Comparison of ENCODE assay signal across 25 cellular contexts in the genomic region with DNA sequence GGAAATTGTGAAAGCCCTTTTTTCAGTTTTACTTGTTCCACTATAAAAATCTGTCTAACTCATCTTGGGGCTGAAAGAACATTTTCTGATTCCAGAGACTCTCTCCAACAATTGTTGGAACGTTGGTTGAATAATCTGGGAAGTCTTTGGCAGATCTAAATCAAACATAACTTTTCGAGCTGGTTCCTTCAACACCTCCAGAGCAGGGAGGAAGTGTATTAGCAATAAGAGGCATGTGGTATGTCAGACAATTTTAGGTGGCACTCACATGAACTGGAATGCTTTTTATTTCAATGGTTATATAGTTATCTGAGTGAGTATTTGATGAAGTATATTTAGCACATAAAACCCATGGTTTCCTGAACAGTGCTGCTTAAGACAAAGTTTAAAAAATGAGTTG.
A peak's percentile ranks its signal among the peaks of the same experiment; 100 is the strongest.
DNase-seq lines count a peak whose midpoint lies in the region; ATAC-seq, FAIRE-seq and TF ChIP-seq lines count a peak whose summit lies in the region.
"Had no signal": no experiment of that assay in that cellular context is flagged by ENCODE, and none has a peak within 500 bp of the region (broad histone marks: within the 10 kb centered on the region; RNA-seq: fewer than 3 reads in every experiment).

No MANE protein-coding gene starts in this region.

- H3K27ac ChIP-seq in sigmoid colon (peak overlapping the region; percentile 73 to 86 (median 84)), left lung (no peak overlapping the region)
- H3K27ac ChIP-seq: PC-9 had no signal

- intact Hi-C loops in sigmoid colon (cut with DNase I) = no loop called here
- intact Hi-C loops in left lung (cut with DNase I) = no loop called here

- no peak overlapping the region for H3K4me3 ChIP-seq in AG10803 (ENCODE audit: low read length)
- H3K4me3 ChIP-seq in sigmoid colon = no peak overlapping the region
- H3K4me3 ChIP-seq in left lung = no peak overlapping the region
- H3K4me3 ChIP-seq: PC-9 had no signal

- ATAC-seq in left lung = no peak
- ATAC-seq in HG02884 (IDR thresholded peaks at IDR 0.05; ENCODE audit: unreplicated experiment) = no peak
- ATAC-seq: HCT116 had no signal

- TF ChIP-seq EP300 in sigmoid colon (IDR thresholded peaks at IDR 0.05) = no peak

- H3K4me1 Mint-ChIP-seq in endothelial cell (ENCODE audit: unreplicated experiment) (peaks cover 79% of the 10 kb centered on the region), mesothelial cell of epicardium (peaks cover 41% of the 10 kb centered on the region)
- H3K4me1 Mint-ChIP-seq: B cell, CD14-positive monocyte had no signal

- H3K36me3 ChIP-seq in sigmoid colon (no peaks in the 10 kb centered on the region), left lung (no peaks in the 10 kb centered on the region)

- H3K9me3 Mint-ChIP-seq in endothelial cell (ENCODE audit: unreplicated experiment) (no peaks in the 10 kb centered on the region), mesothelial cell of epicardium (no peaks in the 10 kb centered on the region)
- H3K9me3 Mint-ChIP-seq: CD14-positive monocyte had no signal

- TF ChIP-seq CTCF in AG10803 (conservative IDR thresholded peaks at IDR 0.05; ENCODE audit: low read length) (no peak), endothelial cell (IDR thresholded peaks at IDR 0.05; ENCODE audit: unreplicated experiment) (no peak), mesothelial cell of epicardium (IDR thresholded peaks at IDR 0.05; ENCODE audit: unreplicated experiment) (no peak), sigmoid colon (IDR thresholded peaks at IDR 0.05) (no peak), left lung (IDR thresholded peaks at IDR 0.05) (no peak)

- peaks cover 0 to 77% (median 47%) of the 10 kb centered on the region in 4 donors for H3K4me1 ChIP-seq in sigmoid colon
- no peaks in the 10 kb centered on the region for H3K4me1 ChIP-seq in left lung

- no peak overlapping the region for H3K4me3 Mint-ChIP-seq in endothelial cell (ENCODE audit: unreplicated experiment)
- no peak overlapping the region for H3K4me3 Mint-ChIP-seq in mesothelial cell of epicardium
- H3K4me3 Mint-ChIP-seq: B cell, CD14-positive monocyte had no signal

- no peak for FAIRE-seq in urothelium cell line (lab: Jason Lieb, UNC)
- FAIRE-seq: A204.1, GM18507, H1 had no signal

- DNase-seq in AG10803 (ENCODE audit: low read depth) (peak; percentile 37), endothelial cell (ENCODE audit: low spot score) (no peak), mesothelial cell of epicardium (ENCODE audit: low spot score in 2 of 2, unreplicated experiment in 2 of 2) (no peak), sigmoid colon (no peak), left lung (no peak), LoVo (ENCODE audit: low spot score) (no peak), urothelium cell line (ENCODE audit: low spot score) (no peak)
- DNase-seq: DMS53, GDM1, MM.1S, NCI-H1048, NCI-H1417 treated with DMSO at 0.1 percent for 48 hours, NCI-H187, NCI-H2107, NCI-H510A, PC-9, RPMI8226, SHP77 had no signal

- H3K27me3 Mint-ChIP-seq in endothelial cell (ENCODE audit: unreplicated experiment) (peaks cover 16% of the 10 kb centered on the region), mesothelial cell of epicardium (ENCODE audit: low read depth) (no peaks in the 10 kb centered on the region)

- peaks cover 57% of the 10 kb centered on the region for H3K36me3 Mint-ChIP-seq in endothelial cell (ENCODE audit: low read depth, unreplicated experiment)
- H3K36me3 Mint-ChIP-seq in mesothelial cell of epicardium = no peaks in the 10 kb centered on the region
- H3K36me3 Mint-ChIP-seq: CD14-positive monocyte had no signal

- TF ChIP-seq POLR2A in sigmoid colon (IDR thresholded peaks at IDR 0.05) = no peak

- 17 to 29% methylated on average over 2 of the region's 2 CpGs for WGBS in sigmoid colon, 2 donors

- H3K9me3 ChIP-seq in sigmoid colon (no peaks in the 10 kb centered on the region), left lung (no peaks in the 10 kb centered on the region)

- H3K27ac Mint-ChIP-seq in endothelial cell (ENCODE audit: unreplicated experiment) = peak overlapping the region; percentile 58
- H3K27ac Mint-ChIP-seq in mesothelial cell of epicardium = peak overlapping the region; percentile 62
- H3K27ac Mint-ChIP-seq: B cell, CD14-positive monocyte had no signal

- H3K27me3 ChIP-seq in sigmoid colon (no peaks in the 10 kb centered on the region), left lung (no peaks in the 10 kb centered on the region)

Comparison
In these comparisons a context has a peak if more than half of its experiments do, and no peak if none do; other contexts are left out.
1. H3K27ac ChIP-seq: peak in sigmoid colon (4 of 4); none in left lung (0 of 2).